In the genomic region with DNA sequence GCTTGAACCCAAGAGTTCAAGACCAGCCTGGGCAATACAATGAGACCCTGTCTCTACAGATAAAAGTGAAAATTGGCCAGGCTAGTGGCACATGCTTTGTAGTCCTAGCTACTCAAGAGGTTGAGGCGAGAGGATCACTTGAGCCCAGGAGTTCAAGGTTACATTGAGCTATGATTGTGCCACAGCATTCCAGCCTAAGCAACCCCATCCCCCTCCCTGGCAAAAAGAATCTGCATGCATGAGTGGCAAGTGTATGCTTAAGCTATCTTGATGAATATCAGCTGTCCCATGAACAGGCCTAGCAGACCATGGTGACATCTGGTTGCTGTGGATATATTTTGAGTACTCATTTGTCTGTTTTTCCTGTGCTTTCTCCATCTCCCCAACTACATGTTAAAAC, we compare ENCODE assay signal across 1 cellular context.
A peak's percentile ranks its signal among the peaks of the same experiment; 100 is the strongest.
TF ChIP-seq lines count a peak whose summit lies in the region.

No MANE protein-coding gene starts in this region.

TF ChIP-seq in HepG2, 621 proteins besides CTCF, POLR2A, EP300 and RAD21 (continues in another document):
- TF ChIP-seq TRIM22 (IDR thresholded peaks at IDR 0.05) (no peak), CENPX (CRISPR knock-in tag; IDR thresholded peaks at IDR 0.05) (no peak), ZNF33A (CRISPR knock-in tag; IDR thresholded peaks at IDR 0.05; ENCODE audit: borderline replicate concordance) (no peak), HNRNPL (IDR thresholded peaks at IDR 0.05; ENCODE audit: low read depth, low read length) (no peak), DPF2 (CRISPR knock-in tag; IDR thresholded peaks at IDR 0.05; ENCODE audit: borderline replicate concordance, low read depth) (no peak), NFRKB (IDR thresholded peaks at IDR 0.05) (no peak), MIER3 (CRISPR knock-in tag; IDR thresholded peaks at IDR 0.05; ENCODE audit: borderline replicate concordance) (peak; percentile 30; the same call in 1 of the 2 replicates), ATF2 (CRISPR knock-in tag; IDR thresholded peaks at IDR 0.05) (0 out of 2 replicates have a peak, but pooled peaks have one; percentile 19), SOX6 (IDR thresholded peaks at IDR 0.05) (no peak), SOX6 (CRISPR knock-in tag; IDR thresholded peaks at IDR 0.05) (peak; percentile 29; the same call in 1 of the 2 replicates), NCOA2 (CRISPR knock-in tag; IDR thresholded peaks at IDR 0.05) (peak; percentile 63; the same call in 1 of the 2 replicates), RARA (CRISPR knock-in tag; IDR thresholded peaks at IDR 0.05) (peak; percentile 59), TFAP4 (IDR thresholded peaks at IDR 0.05; ENCODE audit: borderline replicate concordance, low read depth) (peak; percentile 68), ZNF839 (CRISPR knock-in tag; IDR thresholded peaks at IDR 0.05; ENCODE audit: borderline replicate concordance) (no peak), ZBTB44 (CRISPR knock-in tag; IDR thresholded peaks at IDR 0.05) (no peak), FOXK1 (CRISPR knock-in tag; IDR thresholded peaks at IDR 0.05; ENCODE audit: borderline replicate concordance, low read depth) (no peak), ZFP90 (CRISPR knock-in tag; IDR thresholded peaks at IDR 0.05; ENCODE audit: borderline replicate concordance) (peak; percentile 90; the same call in 1 of the 2 replicates), HNF4A (CRISPR knock-in tag; IDR thresholded peaks at IDR 0.05) (peak; percentile 71; the same call in 1 of the 2 replicates), TSC22D2 (CRISPR knock-in tag; IDR thresholded peaks at IDR 0.05; ENCODE audit: borderline replicate concordance) (no peak), AGO2 (optimal IDR thresholded peaks at IDR 0.05; ENCODE audit: low read depth, low read length) (no peak), REPIN1 (CRISPR knock-in tag; IDR thresholded peaks at IDR 0.05; ENCODE audit: borderline replicate concordance, low read depth) (peak; percentile 44; the same call in 1 of the 2 replicates), ZBTB7B (CRISPR knock-in tag; IDR thresholded peaks at IDR 0.05) (no peak), NR2C2 (CRISPR knock-in tag; IDR thresholded peaks at IDR 0.05; ENCODE audit: borderline replicate concordance) (peak; percentile 45; the same call in 1 of the 2 replicates), RXRB (CRISPR knock-in tag; IDR thresholded peaks at IDR 0.05; ENCODE audit: borderline replicate concordance) (no peak), ZNF136 (CRISPR knock-in tag; IDR thresholded peaks at IDR 0.05; ENCODE audit: low read depth) (no peak), ZKSCAN8 (CRISPR knock-in tag; IDR thresholded peaks at IDR 0.05; ENCODE audit: borderline replicate concordance) (peak; percentile 86; the same call in 1 of the 2 replicates), SOX13 (IDR thresholded peaks at IDR 0.05) (no peak), SOX13 (CRISPR knock-in tag; conservative IDR thresholded peaks at IDR 0.05 in 1 of 2, IDR thresholded peaks at IDR 0.05 in 1 of 2) (peak in 1 of 2 experiments; percentile 47; a peak in 1 of 4 replicates), ARID4A (CRISPR knock-in tag; IDR thresholded peaks at IDR 0.05; ENCODE audit: borderline replicate concordance) (peak; percentile 42; the same call in 1 of the 2 replicates), GFI1 (CRISPR knock-in tag; IDR thresholded peaks at IDR 0.05; ENCODE audit: borderline replicate concordance) (0 out of 2 replicates have a peak, but pooled peaks have one; percentile 38), DR1 (CRISPR knock-in tag; IDR thresholded peaks at IDR 0.05) (no peak), CEBPB (IDR thresholded peaks at IDR 0.05; ENCODE audit: borderline replicate concordance, low read depth, low read length) (peak; percentile 23; the same call in 1 of the 2 replicates), TEAD3 (CRISPR knock-in tag; optimal IDR thresholded peaks at IDR 0.05; ENCODE audit: borderline replicate concordance) (peak; percentile 90), PATZ1 (CRISPR knock-in tag; IDR thresholded peaks at IDR 0.05) (0 out of 2 replicates have a peak, but pooled peaks have one; percentile 33), JUND (CRISPR knock-in tag; IDR thresholded peaks at IDR 0.05) (no peak), PHF5A (CRISPR knock-in tag; IDR thresholded peaks at IDR 0.05; ENCODE audit: low read depth, unreplicated experiment) (no peak), ZNF432 (CRISPR knock-in tag; IDR thresholded peaks at IDR 0.05; ENCODE audit: borderline replicate concordance) (no peak), HNRNPUL1 (IDR thresholded peaks at IDR 0.05; ENCODE audit: low read depth, low read length) (no peak), SMARCC2 (IDR thresholded peaks at IDR 0.05) (no peak), SAP130 (CRISPR knock-in tag; IDR thresholded peaks at IDR 0.05; ENCODE audit: low read depth) (0 out of 2 replicates have a peak, but pooled peaks have one; percentile 10), SOX5 (CRISPR knock-in tag; IDR thresholded peaks at IDR 0.05; ENCODE audit: borderline replicate concordance) (0 out of 2 replicates have a peak, but pooled peaks have one; percentile 10), RXRA (CRISPR knock-in tag; IDR thresholded peaks at IDR 0.05) (0 out of 2 replicates have a peak, but pooled peaks have one; percentile 32), ZFAT (CRISPR knock-in tag; conservative IDR thresholded peaks at IDR 0.05) (no peak), ZNF333 (CRISPR knock-in tag; IDR thresholded peaks at IDR 0.05; ENCODE audit: borderline replicate concordance) (no peak), ARID5B (CRISPR knock-in tag; IDR thresholded peaks at IDR 0.05) (peak; percentile 58; the same call in 1 of the 2 replicates)
